In genomic region chr20:63658749-63659187, GRCh38 we compare ENCODE assay signal across 8 cellular contexts. TPM values are rescaled to one million over a fixed set of nuclear protein-coding genes. Genes with fewer than 3 reads are reported as not detected.
DNase-seq lines count a peak whose midpoint lies in the region; TF ChIP-seq lines count a peak whose summit lies in the region.

No MANE protein-coding gene starts in this region.

- H3K36me3 Mint-ChIP-seq in neural crest cell (ENCODE audit: low read depth), result no peaks in the 10 kb centered on the region

- no peak for DNase-seq in GM06990 (ENCODE audit: extremely low read depth, insufficient read length)
- peak; percentile 21 for DNase-seq in HEK293T (ENCODE audit: extremely low spot score)
- DNase-seq in RKO (ENCODE audit: low spot score), result peak; percentile 67
- no peak for DNase-seq in epithelial cell of proximal tubule (ENCODE audit: low read depth)
- DNase-seq in neural crest cell (ENCODE audit: low read depth, low spot score), result no peak
- DNase-seq in NCI-H510A treated with DMSO at 0.1 percent for 48 hours (lab: John Stamatoyannopoulos, UW), result no peak
- no peak for DNase-seq in ACHN
- DNase-seq in NCI-H1105 treated with DMSO at 0.1 percent for 48 hours (lab: John Stamatoyannopoulos, UW), result no peak

- H3K27me3 ChIP-seq in GM06990 (replicated peaks; ENCODE audit: control insufficient read depth, insufficient read depth, low read length), result no peaks in the 10 kb centered on the region

- POLR2A ChIA-PET in HEK293T (lab: Yijun Ruan, JAX), result interaction anchor here (0.7 to 1.6 kb wide), 22 partner anchors 9 to 322 kb away, joined by 3 to 25 read pairs (median 4); partner anchors contain the start of genes ARFRP1, GMEB2, HELZ2 and PPDPF

- CTCF ChIA-PET in HEK293T (lab: Yijun Ruan, JAX), result interaction anchor here (0.6 to 1.2 kb wide), 3 partner anchors 17 to 120 kb away, joined by 3 to 5 read pairs (median 3); no protein-coding TSS in a partner anchor

- H3K9me3 Mint-ChIP-seq in neural crest cell, result no peaks in the 10 kb centered on the region

- H3K27me3 Mint-ChIP-seq in neural crest cell (ENCODE audit: low read depth), result no peaks in the 10 kb centered on the region

- H3K4me1 Mint-ChIP-seq in neural crest cell, result peaks cover 34% of the 10 kb centered on the region

- peak overlapping the region; percentile 77 for H3K4me3 ChIP-seq in GM06990 (replicated peaks; ENCODE audit: low read depth, low read length)
- H3K4me3 ChIP-seq in epithelial cell of proximal tubule (ENCODE audit: low read depth, low read length), result peak overlapping the region; percentile 75

- H3K4me3 Mint-ChIP-seq in neural crest cell, result peak overlapping the region; percentile 96

- TF ChIP-seq CTCF in GM06990 (IDR thresholded peaks at IDR 0.05; ENCODE audit: insufficient read depth, low read length, poor library complexity, severe bottlenecking) (no peak), epithelial cell of proximal tubule (conservative IDR thresholded peaks at IDR 0.05; ENCODE audit: low read depth, low read length) (no peak), neural crest cell (conservative IDR thresholded peaks at IDR 0.05) (no peak)

- H3K27ac Mint-ChIP-seq in neural crest cell (ENCODE audit: unreplicated experiment), result peak overlapping the region; percentile 64

- in situ Hi-C loops in ACHN (cut with HindIII; ENCODE audit: low pct_ligation_motif_present, low pct_unique_long_range_greater_than_20kb, low sequenced_read_pairs), result no loop called here

- peaks cover 18% of the 10 kb centered on the region for H3K36me3 ChIP-seq in GM06990 (ENCODE audit: control insufficient read depth, insufficient read depth, low read length)

TF ChIP-seq in HEK293T, 16 proteins besides CTCF, POLR2A, EP300 and RAD21:
- TF ChIP-seq ZNF384 (IDR thresholded peaks at IDR 0.05), result no peak
- TF ChIP-seq NFRKB (IDR thresholded peaks at IDR 0.05), result no peak
- no peak for TF ChIP-seq FOXA1 (IDR thresholded peaks at IDR 0.05)
- no peak for TF ChIP-seq FOXM1 (IDR thresholded peaks at IDR 0.05; ENCODE audit: borderline replicate concordance)
- no peak for TF ChIP-seq FOXK2 (IDR thresholded peaks at IDR 0.05)
- no peak for TF ChIP-seq ARNT (IDR thresholded peaks at IDR 0.05)
- no peak for TF ChIP-seq L3MBTL2 (conservative IDR thresholded peaks at IDR 0.05)

RNA-seq across cellular contexts. Expression of gene RTEL1, which starts 0.7 kb away (rescaled TPM):
- total RNA-seq in epithelial cell of proximal tubule, result 26.5 and 29.1 TPM in 2 replicates
- 46.7 and 48.4 TPM in 2 replicates for total RNA-seq in neural crest cell

RNA-seq across cellular contexts. Expression of gene STMN3, which starts 5.5 kb away (rescaled TPM):
- total RNA-seq in epithelial cell of proximal tubule (64.5 and 112 TPM in 2 replicates), neural crest cell (96.4 and 101 TPM in 2 replicates)

RNA-seq across cellular contexts. Expression of gene GMEB2, which starts 31.9 kb away (rescaled TPM):
- total RNA-seq in epithelial cell of proximal tubule, result 10.5 and 10.7 TPM in 2 replicates
- 14.6 and 15.2 TPM in 2 replicates for total RNA-seq in neural crest cell

RNA-seq across cellular contexts. Expression of gene TNFRSF6B, which starts 37.7 kb away (rescaled TPM):
- total RNA-seq in epithelial cell of proximal tubule (509 and 817 TPM in 2 replicates), neural crest cell (not detected in 2 replicates)

RNA-seq across cellular contexts. Expression of gene ARFRP1, which starts 49.0 kb away (rescaled TPM):
- total RNA-seq in epithelial cell of proximal tubule (42.1 and 49.0 TPM in 2 replicates), neural crest cell (41.0 and 42.1 TPM in 2 replicates)

Comparison
In these comparisons a context has a peak if more than half of its experiments do, and no peak if none do; other contexts are left out.
1. DNase-seq: peak in HEK293T (single experiment) and RKO (single experiment); none in GM06990 (single experiment), epithelial cell of proximal tubule (single experiment), neural crest cell (single experiment), NCI-H510A treated with DMSO at 0.1 percent for 48 hours (single experiment), ACHN (single experiment) and NCI-H1105 treated with DMSO at 0.1 percent for 48 hours (single experiment).